In the genomic region with DNA sequence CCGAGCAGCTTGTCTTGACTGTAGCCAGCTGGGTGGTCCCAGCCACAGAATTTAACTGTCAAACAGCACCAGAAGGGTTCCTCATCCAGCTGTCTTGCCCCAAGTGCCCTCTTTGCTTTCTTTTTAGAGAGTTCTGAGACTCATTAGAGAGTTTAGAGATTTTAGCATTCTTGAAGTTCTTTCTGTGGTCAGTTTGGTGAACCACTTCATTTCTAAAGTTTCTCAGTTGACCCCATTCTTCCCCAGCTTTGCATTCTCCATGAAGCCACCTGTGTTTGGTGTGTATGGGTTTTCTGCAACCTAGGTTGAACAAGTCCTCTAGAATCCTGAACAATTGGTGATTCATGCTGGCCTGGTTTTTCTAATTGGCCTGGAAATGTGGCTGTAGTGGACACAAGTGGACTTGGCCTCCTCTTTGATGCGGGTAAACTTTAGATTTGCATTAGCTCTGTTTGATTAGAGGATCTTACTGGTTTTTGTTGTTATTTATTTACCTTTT, we compare ENCODE assay signal across 1 cellular context.
TF ChIP-seq lines count a peak whose summit lies in the region.

No MANE protein-coding gene starts in this region.

TF ChIP-seq in GM12878, 131 proteins besides CTCF, POLR2A, EP300 and RAD21 (continued from another document):
- TF ChIP-seq, protein P1, sequence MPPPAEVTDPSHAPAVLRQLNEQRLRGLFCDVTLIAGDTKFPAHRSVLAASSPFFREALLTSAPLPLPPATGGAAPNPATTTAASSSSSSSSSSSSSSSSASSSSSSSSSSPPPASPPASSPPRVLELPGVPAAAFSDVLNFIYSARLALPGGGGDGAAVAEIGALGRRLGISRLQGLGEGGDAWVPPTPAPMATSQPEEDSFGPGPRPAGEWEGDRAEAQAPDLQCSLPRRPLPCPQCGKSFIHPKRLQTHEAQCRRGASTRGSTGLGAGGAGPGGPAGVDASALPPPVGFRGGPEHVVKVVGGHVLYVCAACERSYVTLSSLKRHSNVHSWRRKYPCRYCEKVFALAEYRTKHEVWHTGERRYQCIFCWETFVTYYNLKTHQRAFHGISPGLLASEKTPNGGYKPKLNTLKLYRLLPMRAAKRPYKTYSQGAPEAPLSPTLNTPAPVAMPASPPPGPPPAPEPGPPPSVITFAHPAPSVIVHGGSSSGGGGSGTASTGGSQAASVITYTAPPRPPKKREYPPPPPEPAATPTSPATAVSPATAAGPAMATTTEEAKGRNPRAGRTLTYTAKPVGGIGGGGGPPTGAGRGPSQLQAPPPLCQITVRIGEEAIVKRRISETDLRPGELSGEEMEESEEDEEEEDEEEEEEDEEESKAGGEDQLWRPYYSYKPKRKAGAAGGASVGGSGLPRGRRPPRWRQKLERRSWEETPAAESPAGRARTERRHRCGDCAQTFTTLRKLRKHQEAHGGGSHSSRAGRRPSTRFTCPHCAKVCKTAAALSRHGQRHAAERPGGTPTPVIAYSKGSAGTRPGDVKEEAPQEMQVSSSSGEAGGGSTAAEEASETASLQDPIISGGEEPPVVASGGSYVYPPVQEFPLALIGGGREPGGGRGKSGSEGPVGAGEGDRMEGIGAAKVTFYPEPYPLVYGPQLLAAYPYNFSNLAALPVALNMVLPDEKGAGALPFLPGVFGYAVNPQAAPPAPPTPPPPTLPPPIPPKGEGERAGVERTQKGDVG (CRISPR knock-in tag; IDR thresholded peaks at IDR 0.05) = no peak
- TF ChIP-seq SIX5 (IDR thresholded peaks at IDR 0.05; ENCODE audit: low read depth, low read length, severe bottlenecking) (no peak), YBX1 (IDR thresholded peaks at IDR 0.05) (no peak), FOXK2 (IDR thresholded peaks at IDR 0.05) (no peak), BRCA1 (IDR thresholded peaks at IDR 0.05; ENCODE audit: low read depth, low read length) (no peak), HDAC2 (IDR thresholded peaks at IDR 0.05) (no peak), ETV6 (conservative IDR thresholded peaks at IDR 0.05 in 1 of 2, IDR thresholded peaks at IDR 0.05 in 1 of 2; ENCODE audit: borderline replicate concordance in 1 of 2, low read depth in 1 of 2) (0 out of 4 replicates have a peak, but pooled peaks of 1 of the 2 experiments have one; percentile 50), POU2F2 (IDR thresholded peaks at IDR 0.05; ENCODE audit: borderline replicate concordance, low read depth, low read length) (peak; percentile 83; the same call in 2 of the 3 replicates), HDAC6 (IDR thresholded peaks at IDR 0.05; ENCODE audit: unreplicated experiment) (no peak), MYC (IDR thresholded peaks at IDR 0.05; ENCODE audit: insufficient read depth, insufficient read length, insufficient replicate concordance, low read length, severe bottlenecking) (no peak), IKZF1 (conservative IDR thresholded peaks at IDR 0.05) (peak; percentile 75), BMI1 (IDR thresholded peaks at IDR 0.05; ENCODE audit: borderline replicate concordance) (no peak), ZSCAN29 (IDR thresholded peaks at IDR 0.05) (no peak), SRF (IDR thresholded peaks at IDR 0.05; ENCODE audit: low read depth in 2 of 2, low read length in 2 of 2) (no peak), SMC3 (IDR thresholded peaks at IDR 0.05; ENCODE audit: borderline replicate concordance, low read length) (peak; percentile 3; the same call in 1 of the 2 replicates), ATF7 (IDR thresholded peaks at IDR 0.05; ENCODE audit: low read depth) (peak; percentile 21; the same call in 1 of the 2 replicates), FOS (IDR thresholded peaks at IDR 0.05; ENCODE audit: borderline replicate concordance, extremely low read depth, insufficient read length) (no peak)
- TF ChIP-seq, protein P2, sequence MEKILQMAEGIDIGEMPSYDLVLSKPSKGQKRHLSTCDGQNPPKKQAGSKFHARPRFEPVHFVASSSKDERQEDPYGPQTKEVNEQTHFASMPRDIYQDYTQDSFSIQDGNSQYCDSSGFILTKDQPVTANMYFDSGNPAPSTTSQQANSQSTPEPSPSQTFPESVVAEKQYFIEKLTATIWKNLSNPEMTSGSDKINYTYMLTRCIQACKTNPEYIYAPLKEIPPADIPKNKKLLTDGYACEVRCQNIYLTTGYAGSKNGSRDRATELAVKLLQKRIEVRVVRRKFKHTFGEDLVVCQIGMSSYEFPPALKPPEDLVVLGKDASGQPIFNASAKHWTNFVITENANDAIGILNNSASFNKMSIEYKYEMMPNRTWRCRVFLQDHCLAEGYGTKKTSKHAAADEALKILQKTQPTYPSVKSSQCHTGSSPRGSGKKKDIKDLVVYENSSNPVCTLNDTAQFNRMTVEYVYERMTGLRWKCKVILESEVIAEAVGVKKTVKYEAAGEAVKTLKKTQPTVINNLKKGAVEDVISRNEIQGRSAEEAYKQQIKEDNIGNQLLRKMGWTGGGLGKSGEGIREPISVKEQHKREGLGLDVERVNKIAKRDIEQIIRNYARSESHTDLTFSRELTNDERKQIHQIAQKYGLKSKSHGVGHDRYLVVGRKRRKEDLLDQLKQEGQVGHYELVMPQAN (conservative IDR thresholded peaks at IDR 0.05) = no peak
- TF ChIP-seq, protein P3, sequence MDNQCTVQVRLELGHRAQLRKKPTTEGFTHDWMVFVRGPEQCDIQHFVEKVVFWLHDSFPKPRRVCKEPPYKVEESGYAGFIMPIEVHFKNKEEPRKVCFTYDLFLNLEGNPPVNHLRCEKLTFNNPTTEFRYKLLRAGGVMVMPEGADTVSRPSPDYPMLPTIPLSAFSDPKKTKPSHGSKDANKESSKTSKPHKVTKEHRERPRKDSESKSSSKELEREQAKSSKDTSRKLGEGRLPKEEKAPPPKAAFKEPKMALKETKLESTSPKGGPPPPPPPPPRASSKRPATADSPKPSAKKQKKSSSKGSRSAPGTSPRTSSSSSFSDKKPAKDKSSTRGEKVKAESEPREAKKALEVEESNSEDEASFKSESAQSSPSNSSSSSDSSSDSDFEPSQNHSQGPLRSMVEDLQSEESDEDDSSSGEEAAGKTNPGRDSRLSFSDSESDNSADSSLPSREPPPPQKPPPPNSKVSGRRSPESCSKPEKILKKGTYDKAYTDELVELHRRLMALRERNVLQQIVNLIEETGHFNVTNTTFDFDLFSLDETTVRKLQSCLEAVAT (IDR thresholded peaks at IDR 0.05) = peak; percentile 65
- TF ChIP-seq, protein P4, sequence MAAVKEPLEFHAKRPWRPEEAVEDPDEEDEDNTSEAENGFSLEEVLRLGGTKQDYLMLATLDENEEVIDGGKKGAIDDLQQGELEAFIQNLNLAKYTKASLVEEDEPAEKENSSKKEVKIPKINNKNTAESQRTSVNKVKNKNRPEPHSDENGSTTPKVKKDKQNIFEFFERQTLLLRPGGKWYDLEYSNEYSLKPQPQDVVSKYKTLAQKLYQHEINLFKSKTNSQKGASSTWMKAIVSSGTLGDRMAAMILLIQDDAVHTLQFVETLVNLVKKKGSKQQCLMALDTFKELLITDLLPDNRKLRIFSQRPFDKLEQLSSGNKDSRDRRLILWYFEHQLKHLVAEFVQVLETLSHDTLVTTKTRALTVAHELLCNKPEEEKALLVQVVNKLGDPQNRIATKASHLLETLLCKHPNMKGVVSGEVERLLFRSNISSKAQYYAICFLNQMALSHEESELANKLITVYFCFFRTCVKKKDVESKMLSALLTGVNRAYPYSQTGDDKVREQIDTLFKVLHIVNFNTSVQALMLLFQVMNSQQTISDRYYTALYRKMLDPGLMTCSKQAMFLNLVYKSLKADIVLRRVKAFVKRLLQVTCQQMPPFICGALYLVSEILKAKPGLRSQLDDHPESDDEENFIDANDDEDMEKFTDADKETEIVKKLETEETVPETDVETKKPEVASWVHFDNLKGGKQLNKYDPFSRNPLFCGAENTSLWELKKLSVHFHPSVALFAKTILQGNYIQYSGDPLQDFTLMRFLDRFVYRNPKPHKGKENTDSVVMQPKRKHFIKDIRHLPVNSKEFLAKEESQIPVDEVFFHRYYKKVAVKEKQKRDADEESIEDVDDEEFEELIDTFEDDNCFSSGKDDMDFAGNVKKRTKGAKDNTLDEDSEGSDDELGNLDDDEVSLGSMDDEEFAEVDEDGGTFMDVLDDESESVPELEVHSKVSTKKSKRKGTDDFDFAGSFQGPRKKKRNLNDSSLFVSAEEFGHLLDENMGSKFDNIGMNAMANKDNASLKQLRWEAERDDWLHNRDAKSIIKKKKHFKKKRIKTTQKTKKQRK (IDR thresholded peaks at IDR 0.05; ENCODE audit: low read depth, low read length) = no peak
